Comparison of ENCODE assay signal across 30 cellular contexts in genomic region chr2:121019756-121020155, GRCh38.
"Had no signal": no experiment of that assay in that cellular context is flagged by ENCODE, and none has a peak within 500 bp of the region (broad histone marks: within the 10 kb centered on the region; RNA-seq: fewer than 3 reads in every experiment).

No MANE protein-coding gene starts in this region.

- DNase-seq: activated CD4-positive, alpha-beta T cell treated with anti-CD3 and anti-CD28 coated beads, Interleukin-2, amount 10 ng/mL, durations not matched to agents 24 days and 14 days; activated CD4-positive, alpha-beta T cell treated with anti-CD3 and anti-CD28 coated beads, Interleukin-2, amount 50 U/mL, for 4 hours; activated CD8-positive, alpha-beta memory T cell treated with anti-CD3 and anti-CD28 coated beads, Interleukin-2, amount 50 U/mL, for 4 hours; activated CD8-positive, alpha-beta T cell treated with anti-CD3 and anti-CD28 coated beads for 36 hours; activated effector memory CD4-positive, alpha-beta T cell treated with anti-CD3 and anti-CD28 coated beads, Interleukin-2, amount 50 U/mL, for 16 hours; activated naive CD4-positive, alpha-beta T cell; activated naive CD4-positive, alpha-beta T cell treated with anti-CD3 and anti-CD28 coated beads, Interleukin-2, amount 50 U/mL, for 16 hours; activated naive CD8-positive, alpha-beta T cell treated with anti-CD3 and anti-CD28 coated beads for 36 hours; activated T-cell treated with anti-CD3 and anti-CD28 coated beads for 4 hours; activated T-cell treated with anti-CD3 and anti-CD28 coated beads, Interleukin-2, amount 50 U/mL, for 48 hours; amniotic stem cell; aorta; brain microvascular endothelial cell; central memory CD4-positive, alpha-beta T cell; Kasumi-1; KBM-7; MG63; NCI-H1048; NCI-H1105 treated with DMSO at 0.1 percent for 48 hours; NCI-H1436; NCI-H1694; NCI-H1930; NCI-H345; NCI-H524 treated with DMSO at 0.1 percent for 48 hours; SHP77; T-helper 1 cell; T-helper 2 cell; T-helper 9 cell; WERI-Rb-1 had no signal

- H3K9me3 Mint-ChIP-seq: activated CD4-positive, alpha-beta T cell treated with anti-CD3 and anti-CD28 coated beads, Interleukin-2, amount 10 ng/mL, durations not matched to agents 24 days and 14 days; activated naive CD8-positive, alpha-beta T cell treated with anti-CD3 and anti-CD28 coated beads for 36 hours had no signal

- H3K27me3 ChIP-seq: brain microvascular endothelial cell, MG63, SJSA1 had no signal

- H3K36me3 ChIP-seq: brain microvascular endothelial cell, MG63, SJSA1, WERI-Rb-1 had no signal

- H3K27ac Mint-ChIP-seq: activated CD4-positive, alpha-beta T cell treated with anti-CD3 and anti-CD28 coated beads, Interleukin-2, amount 10 ng/mL, durations not matched to agents 24 days and 14 days; activated CD8-positive, alpha-beta T cell treated with anti-CD3 and anti-CD28 coated beads for 36 hours; activated naive CD8-positive, alpha-beta T cell treated with anti-CD3 and anti-CD28 coated beads for 36 hours had no signal

- H3K4me1 Mint-ChIP-seq: activated CD4-positive, alpha-beta T cell treated with anti-CD3 and anti-CD28 coated beads, Interleukin-2, amount 10 ng/mL, durations not matched to agents 24 days and 14 days; activated naive CD8-positive, alpha-beta T cell treated with anti-CD3 and anti-CD28 coated beads for 36 hours had no signal

- H3K4me1 ChIP-seq: SJSA1 had no signal

- H3K27ac ChIP-seq: brain microvascular endothelial cell, SJSA1, WERI-Rb-1 had no signal

- H3K4me3 ChIP-seq: MG63, SJSA1 had no signal

- H3K36me3 Mint-ChIP-seq: activated naive CD8-positive, alpha-beta T cell treated with anti-CD3 and anti-CD28 coated beads for 36 hours had no signal

- H3K9me3 ChIP-seq: MG63 had no signal

- H3K4me3 Mint-ChIP-seq: activated CD4-positive, alpha-beta T cell treated with anti-CD3 and anti-CD28 coated beads, Interleukin-2, amount 10 ng/mL, durations not matched to agents 24 days and 14 days; activated CD8-positive, alpha-beta T cell treated with anti-CD3 and anti-CD28 coated beads for 36 hours; activated naive CD8-positive, alpha-beta T cell treated with anti-CD3 and anti-CD28 coated beads for 36 hours had no signal

- H3K27me3 Mint-ChIP-seq: activated CD4-positive, alpha-beta T cell treated with anti-CD3 and anti-CD28 coated beads, Interleukin-2, amount 10 ng/mL, durations not matched to agents 24 days and 14 days had no signal
